In the genomic region with DNA sequence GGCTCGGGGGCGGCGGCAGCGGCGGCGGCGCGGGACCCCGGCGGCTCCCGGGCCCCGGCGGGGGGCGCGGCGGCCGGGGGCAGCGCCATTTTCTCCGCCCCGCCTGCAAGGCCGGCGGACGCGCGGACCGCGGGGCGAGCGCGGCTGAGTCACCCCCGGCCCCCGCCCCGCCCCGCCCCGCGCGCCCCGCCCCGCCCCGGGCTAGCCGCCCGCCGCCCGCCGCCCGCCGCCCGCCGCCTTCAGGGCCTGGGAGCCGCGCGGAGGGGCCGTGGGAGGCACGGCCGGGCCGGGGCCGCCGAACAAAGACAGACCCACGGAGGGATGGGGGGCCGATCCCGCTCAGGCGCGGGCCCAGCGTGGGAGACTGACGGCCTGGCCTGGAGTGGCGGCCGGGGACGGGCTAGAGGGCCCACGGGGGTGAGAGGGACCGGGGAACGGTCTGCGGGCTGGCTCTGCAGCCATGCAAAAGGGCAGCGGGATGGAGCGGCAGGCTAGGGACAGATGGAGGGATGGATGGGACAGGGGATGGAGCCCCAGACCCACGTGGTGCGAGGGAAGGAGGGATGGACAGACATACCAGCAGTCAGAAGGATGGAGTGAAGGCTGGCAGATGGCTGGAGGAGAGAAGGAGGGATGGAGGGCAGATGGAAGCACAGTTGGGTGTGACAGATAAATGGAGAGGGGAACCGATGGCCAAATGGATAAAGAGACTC, we compare ENCODE assay signal across 10 cellular contexts. TPM values are rescaled to one million over a fixed set of nuclear protein-coding genes. Genes with fewer than 3 reads are reported as not detected.
DNase-seq lines count a peak whose midpoint lies in the region; ATAC-seq, FAIRE-seq and TF ChIP-seq lines count a peak whose summit lies in the region.
"Had no signal": no experiment of that assay in that cellular context is flagged by ENCODE, and none has a peak within 500 bp of the region (broad histone marks: within the 10 kb centered on the region; RNA-seq: fewer than 3 reads in every experiment).

A gene (minus strand): TSS at position 124 of the 713 bp plus-strand sequence. CDS start 35 bp downstream, at position 89.

- H3K9ac ChIP-seq in keratinocyte (ENCODE audit: control insufficient read depth, extremely low read depth, insufficient read depth, low read length), result peak within 1 kb of the TSS; percentile 60

- no peak within 1 kb of the TSS for H3K27ac ChIP-seq in keratinocyte (ENCODE audit: control insufficient read depth, insufficient read depth, low read length)
- peak within 1 kb of the TSS; percentile 57 to 96 (median 90) for H3K27ac ChIP-seq in spleen
- H3K27ac ChIP-seq: 22Rv1 had no signal

- H3K4me3 ChIP-seq in cardiac fibroblast (replicated peaks in 1 of 2; ENCODE audit: low read depth in 2 of 2, low read length in 2 of 2), result peak within 1 kb of the TSS; percentile 68 to 69
- peak within 1 kb of the TSS; percentile 65 to 77 (median 70) for H3K4me3 ChIP-seq in keratinocyte (ENCODE audit: control insufficient read depth in 2 of 3, extremely low read depth in 1 of 3, insufficient read depth in 2 of 3, low read depth in 1 of 3, low read length in 3 of 3)
- H3K4me3 ChIP-seq in spleen, result peak within 1 kb of the TSS; percentile 45 to 93 (median 78)

- no peaks in the 10 kb centered on the region for H3K9me1 ChIP-seq in keratinocyte (ENCODE audit: control insufficient read depth, extremely low read depth, insufficient read depth, low read length)

- peaks cover 13% of the 10 kb centered on the region for H3K27me3 ChIP-seq in keratinocyte (ENCODE audit: control insufficient read depth, extremely low read depth, insufficient read depth, low read length)
- H3K27me3 ChIP-seq in spleen (replicated peaks in 1 of 7), result no peaks in the 10 kb centered on the region

- peak within 1 kb of the TSS; percentile 95 for H2AFZ ChIP-seq in keratinocyte (ENCODE audit: control insufficient read depth, low read length)

- 3 to 14% (median 5%) methylated on average over 19 to 77 of the region's 77 CpGs for WGBS in spleen, 5 donors

- DNase-seq in DMS53 (lab: John Stamatoyannopoulos, UW) (peak; percentile 45), DMS53 treated with DMSO at 0.1 percent for 48 hours (lab: John Stamatoyannopoulos, UW; ENCODE audit: unreplicated experiment) (no peak), T-helper 2 cell (peak in 3 of 5 experiments; percentile 30 to 68 (median 32)), cardiac fibroblast (ENCODE audit: low read depth in 2 of 2) (peak in 1 of 2 donors; percentile 22), keratinocyte (ENCODE audit: low read depth, low spot score) (no peak), spleen (peak; percentile 91), Kasumi-1 (lab: John Stamatoyannopoulos, UW) (no peak)

- FAIRE-seq in keratinocyte (lab: Jason Lieb, UNC), result no peak
- FAIRE-seq: endometrium had no signal

- H3K9me3 ChIP-seq in keratinocyte (ENCODE audit: control insufficient read depth, low read depth, low read length) (no peaks in the 10 kb centered on the region), spleen (no peaks in the 10 kb centered on the region)

- dilution Hi-C loops in keratinocyte (cut with MboI; ENCODE audit: extremely low pct_ligation_motif_present, low sequenced_read_pairs), result no loop called here

- no peaks in the 10 kb centered on the region for H4K20me1 ChIP-seq in keratinocyte (ENCODE audit: control insufficient read depth, extremely low read depth, insufficient read depth, low read length)

- peak; percentile 53 for ATAC-seq in HG02970 (IDR thresholded peaks at IDR 0.05; ENCODE audit: low FRiP score, unreplicated experiment)

- TF ChIP-seq CTCF in cardiac fibroblast (IDR thresholded peaks at IDR 0.05; ENCODE audit: low read depth, low read length), result no peak
- no peak for TF ChIP-seq CTCF in keratinocyte (optimal IDR thresholded peaks at IDR 0.05 in 1 of 3, IDR thresholded peaks at IDR 0.05 in 1 of 3, conservative IDR thresholded peaks at IDR 0.05 in 1 of 3; ENCODE audit: extremely low read depth in 1 of 3, insufficient read depth in 2 of 3, low read length in 3 of 3)
- no peak for TF ChIP-seq CTCF in spleen (IDR thresholded peaks at IDR 0.05 in 8 of 11, conservative IDR thresholded peaks at IDR 0.05 in 3 of 11)

- intact Hi-C loops in spleen (cut with DNase I; ENCODE audit: low total_unique reads), result loop anchor here (5.0 kb wide), 1 partner anchor 1097 kb away; no protein-coding TSS in a partner anchor

- no peaks in the 10 kb centered on the region for H3K79me2 ChIP-seq in keratinocyte (ENCODE audit: control insufficient read depth, insufficient read depth, low read length)

- H3K36me3 ChIP-seq in keratinocyte (ENCODE audit: control insufficient read depth in 2 of 2, extremely low read depth in 1 of 2, insufficient read depth in 2 of 2, low read length in 2 of 2) (no peaks in the 10 kb centered on the region), spleen (peaks cover 0 to 8% (median 0%) of the 10 kb centered on the region in 6 donors)

- H3K4me1 ChIP-seq in keratinocyte (ENCODE audit: control insufficient read depth, extremely low read depth, insufficient read depth, low read length) (peaks cover 13% of the 10 kb centered on the region), spleen (peaks cover 9 to 79% (median 67%) of the 10 kb centered on the region in 6 donors)

- H3K4me2 ChIP-seq in keratinocyte (ENCODE audit: control insufficient read depth, extremely low read depth, insufficient read depth, low read depth, low read length), result peak within 1 kb of the TSS; percentile 95

- no peak for TF ChIP-seq POLR2A in spleen (IDR thresholded peaks at IDR 0.05)

RNA-seq across cellular contexts. Expression of the gene that starts here (rescaled TPM):
- polyA plus RNA-seq in keratinocyte (0.79 to 3.7 TPM (median 2.2 TPM) in 3 replicates), spleen (10 to 100 TPM in 1 of 3 donors, 1 to 10 TPM in 2; 5.0 to 13.9 (median 5.8) TPM)
- 1.9 TPM for polyA plus RNA-seq in keratinocyte (2011; ENCODE audit: low read depth)
- polyA plus RNA-seq in keratinocyte (2011; cell fraction: cytosol; rRNA removed), result 2.4 and 4.0 TPM in 2 replicates
- polyA plus RNA-seq in keratinocyte (2011; cell fraction: nucleus; rRNA removed), result 0.92 and 1.3 TPM in 2 replicates
- 1.5 and 2.0 TPM in 2 replicates for polyA plus RNA-seq in keratinocyte (2012; ENCODE audit: low replicate concordance)
- 0.62 to 3.0 TPM (median 1.6 TPM) in 3 replicates for polyA minus RNA-seq in keratinocyte
- 2.7 TPM for polyA minus RNA-seq in keratinocyte (2011; cell fraction: cytosol; rRNA and poly(A)+ RNA removed)
- 0.63 and 1.0 TPM in 2 replicates for polyA minus RNA-seq in keratinocyte (2011; cell fraction: nucleus; rRNA and poly(A)+ RNA removed)
- 10 to 100 TPM; 35.1 to 52.3 (median 37.8) TPM for total RNA-seq in spleen

Comparison
In these comparisons a context has a peak if more than half of its experiments do, and no peak if none do; other contexts are left out.
1. DNase-seq: peak in DMS53 (single experiment), T-helper 2 cell (3 of 5) and spleen (single experiment); none in DMS53 treated with DMSO at 0.1 percent for 48 hours (single experiment), keratinocyte (single experiment) and Kasumi-1 (0 of 2).
2. Peak in every context shown above with its lines, with median percentiles within 50 percentile points of each other: H3K4me3 ChIP-seq.